In genomic region chr2:38345323-38346038, GRCh38 we compare ENCODE assay signal across 24 cellular contexts.
"Had no signal": no experiment of that assay in that cellular context is flagged by ENCODE, and none has a peak within 500 bp of the region (broad histone marks: within the 10 kb centered on the region; RNA-seq: fewer than 3 reads in every experiment).

No MANE protein-coding gene starts in this region.

- ATAC-seq: effector memory CD8-positive, alpha-beta T cell; left cardiac atrium; left lung; mucosa of descending colon; natural killer cell treated with Interleukin-12 subunit alpha and Interleukin-12 subunit beta and Interleukin-15 and Interleukin-18, amount 100 ng/mL, for 72 hours had no signal

- H3K4me1 Mint-ChIP-seq: mesothelial cell of epicardium, neural progenitor cell had no signal

- H3K27ac Mint-ChIP-seq: effector memory CD8-positive, alpha-beta T cell; mesothelial cell of epicardium; naive B cell; natural killer cell treated with Interleukin-12 subunit alpha and Interleukin-12 subunit beta and Interleukin-15 and Interleukin-18, amount 100 ng/mL, for 72 hours; neural progenitor cell; stimulated activated naive B cell treated with anti-CD40 and anti-IgM and Interleukin-4, amounts not matched to agents 10 μg/mL and 1 μg/mL and 100 μg/mL, for 72 hours; stimulated activated naive CD8-positive, alpha-beta T cell treated with anti-CD3 and anti-CD28 coated beads, Interleukin-15, Interleukin-2, amounts not matched to agents 100 ng/mL and 50 ng/mL, for 24 hours had no signal

- H3K4me3 Mint-ChIP-seq: effector memory CD8-positive, alpha-beta T cell; mesothelial cell of epicardium; naive B cell; natural killer cell treated with Interleukin-12 subunit alpha and Interleukin-12 subunit beta and Interleukin-15 and Interleukin-18, amount 100 ng/mL, for 72 hours; neural progenitor cell; stimulated activated naive B cell treated with anti-CD40 and anti-IgM and Interleukin-4, amounts not matched to agents 10 μg/mL and 1 μg/mL and 100 μg/mL, for 72 hours; stimulated activated naive CD8-positive, alpha-beta T cell treated with anti-CD3 and anti-CD28 coated beads, Interleukin-15, Interleukin-2, amounts not matched to agents 100 ng/mL and 50 ng/mL, for 24 hours had no signal

- H3K27me3 ChIP-seq: heart right ventricle, left lung, neural progenitor cell, tibial nerve, upper lobe of left lung had no signal

- H3K27ac ChIP-seq: heart right ventricle, left lung, neural progenitor cell, prostate gland, thoracic aorta, tibial nerve, upper lobe of left lung had no signal

- H3K4me1 ChIP-seq: left lung, neural progenitor cell, prostate gland, upper lobe of left lung had no signal

- H3K27me3 Mint-ChIP-seq: effector memory CD8-positive, alpha-beta T cell; naive B cell; natural killer cell treated with Interleukin-12 subunit alpha and Interleukin-12 subunit beta and Interleukin-15 and Interleukin-18, amount 100 ng/mL, for 72 hours; stimulated activated naive B cell treated with anti-CD40 and anti-IgM and Interleukin-4, amounts not matched to agents 10 μg/mL and 1 μg/mL and 100 μg/mL, for 72 hours; stimulated activated naive CD8-positive, alpha-beta T cell treated with anti-CD3 and anti-CD28 coated beads, Interleukin-15, Interleukin-2, amounts not matched to agents 100 ng/mL and 50 ng/mL, for 24 hours had no signal

- DNase-seq: cortex of kidney; effector memory CD8-positive, alpha-beta T cell; foreskin fibroblast; glutamatergic neuron; heart right ventricle; hippocampal formation; left cardiac atrium; left lung; mesenchymal stem cell; mucosa of descending colon; naive B cell; right cardiac atrium; small intestine; stimulated activated CD4-positive, alpha-beta T cell treated with anti-CD3 and anti-CD28 coated beads, Interleukin-15, amount 100 ng/mL, for 24 hours; stimulated activated CD4-positive, alpha-beta T cell treated with anti-CD3 and anti-CD28 coated beads, Interleukin-2, amount 100 ng/mL, for 48 hours; stimulated activated naive B cell treated with anti-CD40 and anti-IgM and Interleukin-4, amounts not matched to agents 10 μg/mL and 1 μg/mL and 100 μg/mL, for 72 hours; upper lobe of left lung had no signal

- H3K9me3 ChIP-seq: left lung, mucosa of descending colon, prostate gland, thoracic aorta, tibial nerve, upper lobe of left lung had no signal

- H3K4me3 ChIP-seq: heart right ventricle, left lung, mucosa of descending colon, neural progenitor cell, prostate gland, thoracic aorta, tibial nerve, upper lobe of left lung had no signal

- H3K9me3 Mint-ChIP-seq: natural killer cell treated with Interleukin-12 subunit alpha and Interleukin-12 subunit beta and Interleukin-15 and Interleukin-18, amount 100 ng/mL, for 72 hours had no signal

- H3K36me3 ChIP-seq: prostate gland had no signal
